1 cellular context compared by ENCODE assay signal in the genomic region with DNA sequence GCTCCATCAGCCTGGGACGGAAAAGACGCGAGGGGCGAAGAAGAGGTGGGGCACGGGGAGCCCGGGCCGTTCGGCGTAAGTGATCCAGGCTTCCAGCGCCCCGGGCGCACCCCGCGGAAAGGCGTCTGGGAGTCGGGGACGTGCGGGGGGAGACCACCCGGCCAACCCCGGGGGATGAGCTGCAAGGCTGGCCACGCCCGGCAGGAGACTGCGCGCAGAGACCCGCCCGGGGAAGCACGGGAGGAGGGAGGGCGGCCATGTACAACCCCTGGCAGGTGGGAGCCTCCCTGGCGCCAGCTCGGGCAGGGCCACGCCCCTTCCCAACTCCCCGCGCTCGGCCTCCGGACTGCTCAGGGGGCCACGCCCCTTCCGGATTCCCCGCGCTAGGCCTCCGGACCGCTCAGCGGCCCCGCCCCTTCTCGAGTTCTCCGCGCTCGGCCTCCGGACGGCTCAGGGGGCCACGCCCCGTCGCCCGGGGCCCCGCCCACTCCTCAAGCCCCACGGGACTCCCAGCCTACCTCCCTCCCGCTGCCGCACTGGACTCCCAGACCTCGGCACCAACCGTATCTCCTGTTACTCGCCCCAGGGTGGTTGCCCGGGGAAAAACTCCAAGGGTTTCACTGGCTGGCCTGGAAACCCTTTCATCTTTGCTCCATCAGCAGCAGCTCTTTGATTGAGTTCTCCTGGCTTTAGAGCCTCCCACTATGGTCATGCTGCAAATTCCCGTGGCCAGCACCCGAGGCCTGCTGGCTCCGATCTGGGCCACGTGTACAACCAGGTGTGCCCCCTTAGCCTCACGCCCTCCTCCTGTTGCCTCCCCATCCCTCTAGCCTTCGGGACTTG.
TF ChIP-seq lines count a peak whose summit lies in the region.

No MANE protein-coding gene starts in this region.

TF ChIP-seq in SK-N-SH, 30 proteins besides CTCF, POLR2A, EP300 and RAD21 (continued from another document):
- no peak for TF ChIP-seq ZBTB33 (IDR thresholded peaks at IDR 0.05; ENCODE audit: borderline replicate concordance, low read depth)
- no peak for TF ChIP-seq IRF3 (IDR thresholded peaks at IDR 0.05; ENCODE audit: low read depth, low read length)
- TF ChIP-seq MEF2A (IDR thresholded peaks at IDR 0.05; ENCODE audit: borderline replicate concordance, low read depth), result no peak
- peak; percentile 65 for TF ChIP-seq POLR2AphosphoS5 (IDR thresholded peaks at IDR 0.05; ENCODE audit: low read depth, low read length)
- peak; percentile 57; the same call in 1 of the 2 replicates for TF ChIP-seq MXI1 (IDR thresholded peaks at IDR 0.05; ENCODE audit: low read depth, low read length)
- TF ChIP-seq, protein P1, sequence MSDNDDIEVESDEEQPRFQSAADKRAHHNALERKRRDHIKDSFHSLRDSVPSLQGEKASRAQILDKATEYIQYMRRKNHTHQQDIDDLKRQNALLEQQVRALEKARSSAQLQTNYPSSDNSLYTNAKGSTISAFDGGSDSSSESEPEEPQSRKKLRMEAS (IDR thresholded peaks at IDR 0.05; ENCODE audit: low read depth), result peak; percentile 21; the same call in 1 of the 2 replicates
- no peak for TF ChIP-seq NFIC (IDR thresholded peaks at IDR 0.05; ENCODE audit: borderline replicate concordance)
- peak; percentile 75 for TF ChIP-seq ELF1 (IDR thresholded peaks at IDR 0.05)
- TF ChIP-seq RFX5 (IDR thresholded peaks at IDR 0.05; ENCODE audit: low read length), result 0 out of 2 replicates have a peak, but pooled peaks have one; percentile 15
- TF ChIP-seq RCOR1 (IDR thresholded peaks at IDR 0.05; ENCODE audit: low read length), result peak; percentile 38; the same call in 1 of the 2 replicates
- TF ChIP-seq FOSL2 (IDR thresholded peaks at IDR 0.05; ENCODE audit: borderline replicate concordance, low read depth), result no peak
- no peak for TF ChIP-seq GATA2 (CRISPR knock-in tag; IDR thresholded peaks at IDR 0.05)
- TF ChIP-seq CHD2 (IDR thresholded peaks at IDR 0.05; ENCODE audit: low read length, partially characterized antibody), result peak; percentile 7
- no peak for TF ChIP-seq REST (IDR thresholded peaks at IDR 0.05; ENCODE audit: low read depth, low read length)
- TF ChIP-seq EZH2phosphoT487 (IDR thresholded peaks at IDR 0.05; ENCODE audit: borderline replicate concordance, low read depth), result no peak
- no peak for TF ChIP-seq JUND (IDR thresholded peaks at IDR 0.05)
- no peak for TF ChIP-seq SMC3 (IDR thresholded peaks at IDR 0.05; ENCODE audit: low read depth, low read length)
- TF ChIP-seq RXRA (IDR thresholded peaks at IDR 0.05; ENCODE audit: borderline replicate concordance, low read depth), result no peak
- TF ChIP-seq GABPA (IDR thresholded peaks at IDR 0.05; ENCODE audit: low read depth), result peak; percentile 48; the same call in 1 of the 2 replicates
- TF ChIP-seq USF2 (IDR thresholded peaks at IDR 0.05; ENCODE audit: borderline replicate concordance, low read depth, low read length), result no peak
- no peak for TF ChIP-seq FOXM1 (IDR thresholded peaks at IDR 0.05; ENCODE audit: low read depth)
- TF ChIP-seq FOXJ3 (CRISPR knock-in tag; IDR thresholded peaks at IDR 0.05), result no peak
- no peak for TF ChIP-seq TCF12 (IDR thresholded peaks at IDR 0.05)
- no peak for TF ChIP-seq TEAD4 (IDR thresholded peaks at IDR 0.05; ENCODE audit: borderline replicate concordance, insufficient read depth)
- TF ChIP-seq USF1 (IDR thresholded peaks at IDR 0.05; ENCODE audit: borderline replicate concordance, low read depth), result 0 out of 2 replicates have a peak, but pooled peaks have one; percentile 16
- peak; percentile 46 for TF ChIP-seq NRF1 (IDR thresholded peaks at IDR 0.05; ENCODE audit: low read depth, low read length)
- 0 out of 2 replicates have a peak, but pooled peaks have one; percentile 14 for TF ChIP-seq SIN3A (IDR thresholded peaks at IDR 0.05; ENCODE audit: borderline replicate concordance, low read depth, low read length)
- peak; percentile 76 for TF ChIP-seq YY1 (IDR thresholded peaks at IDR 0.05; ENCODE audit: low read depth)
